Comparison of ENCODE assay signal across 30 cellular contexts in genomic region chr15:66951976-66952375, GRCh38.
DNase-seq lines count a peak whose midpoint lies in the region; ATAC-seq and TF ChIP-seq lines count a peak whose summit lies in the region.
"Had no signal": no experiment of that assay in that cellular context is flagged by ENCODE, and none has a peak within 500 bp of the region (broad histone marks: within the 10 kb centered on the region; RNA-seq: fewer than 3 reads in every experiment).

No MANE protein-coding gene starts in this region.

- H3K79me1 ChIP-seq in IMR-90 (ENCODE audit: low read depth in 1 of 2, low read length in 2 of 2): peaks cover 3 to 19% of the 10 kb centered on the region in 2 experiments; a peak in 2 of 4 replicates

- no peaks in the 10 kb centered on the region for H3K27me3 ChIP-seq in IMR-90 (ENCODE audit: control insufficient read depth, insufficient read depth, low read length)
- H3K27me3 ChIP-seq in foreskin keratinocyte: no peaks in the 10 kb centered on the region
- H3K27me3 ChIP-seq in SJCRH30: no peaks in the 10 kb centered on the region
- H3K27me3 ChIP-seq: breast epithelium, testis, uterus had no signal

- no peak overlapping the region for H2BK120ac ChIP-seq in IMR-90 (ENCODE audit: low read depth, low read length)

- H2BK5ac ChIP-seq in IMR-90 (ENCODE audit: low read depth, low read length, poor library complexity, severe bottlenecking): no peak overlapping the region

- TF ChIP-seq RAD21 in IMR-90 (IDR thresholded peaks at IDR 0.05; ENCODE audit: low read length): no peak

- no peak overlapping the region for H3K4me3 Mint-ChIP-seq in memory B cell
- H3K4me3 Mint-ChIP-seq: activated CD8-positive, alpha-beta memory T cell treated with anti-CD3 and anti-CD28 coated beads, Interleukin-2, amount 10 ng/mL, durations not matched to agents 7 days and 5 days; activated T-cell treated with anti-CD3 and anti-CD28 coated beads, Interleukin-2, amount 50 U/mL, for 72 hours; CD4-positive, CD25-positive, alpha-beta regulatory T cell had no signal

- DNase-seq in IMR-90 (peak; percentile 42), NCI-H526 treated with DMSO at 0.1 percent for 48 hours (lab: John Stamatoyannopoulos, UW) (peak; percentile 58), astrocyte of the hippocampus (ENCODE audit: low read depth, low spot score) (peak; percentile 45), memory B cell (ENCODE audit: low spot score in 2 of 2) (no peak), foreskin keratinocyte (no peak), SJCRH30 (no peak)
- DNase-seq: activated CD8-positive, alpha-beta memory T cell treated with anti-CD3 and anti-CD28 coated beads, Interleukin-2, amount 10 ng/mL, durations not matched to agents 7 days and 5 days; activated naive CD4-positive, alpha-beta T cell; activated T-cell treated with anti-CD3 and anti-CD28 coated beads, Interleukin-2, amount 50 U/mL, for 72 hours; CD4-positive, CD25-positive, alpha-beta regulatory T cell; effector CD8-positive, alpha-beta T cell; EL; left colon; mesenchymal stem cell; NCI-H1105; NCI-H2029; NCI-H345; NCI-H774; psoas muscle; SK-N-SH; stimulated activated naive CD8-positive, alpha-beta T cell treated with anti-CD3 and anti-CD28 coated beads, Interleukin-15, Interleukin-2, amounts not matched to agents 100 U/mL and 50 U/mL, for 24 hours; testis; uterus; WERI-Rb-1 had no signal

- CTCF ChIA-PET in IMR-90 (lab: Yijun Ruan, JAX): no interaction called here

- no peak overlapping the region for H4K8ac ChIP-seq in IMR-90 (ENCODE audit: low read depth in 2 of 2, low read length in 2 of 2)

- in situ Hi-C loops in IMR-90 (cut with MboI; ENCODE audit: low sequenced_read_pairs): loop anchor here (5.0 kb wide), 2 partner anchors 115 to 480 kb away; partner anchors contain the start of gene SMAD3

- no peak for TF ChIP-seq POLR2A in IMR-90 (IDR thresholded peaks at IDR 0.05; ENCODE audit: low read depth, low read length)

- H3K27ac ChIP-seq in IMR-90 (ENCODE audit: insufficient read depth, low read length) (no peak overlapping the region), foreskin keratinocyte (no peak overlapping the region), SJCRH30 (no peak overlapping the region)
- H3K27ac ChIP-seq: breast epithelium, epithelial cell of prostate, psoas muscle, RWPE1, testis, uterus, WERI-Rb-1 had no signal

- no peak for TF ChIP-seq CTCF in IMR-90 (conservative IDR thresholded peaks at IDR 0.05; ENCODE audit: low read depth, low read length)
- TF ChIP-seq CTCF in foreskin keratinocyte (conservative IDR thresholded peaks at IDR 0.05): no peak

- no peak overlapping the region for H3K4me2 ChIP-seq in IMR-90 (ENCODE audit: low read depth, low read length)
- H3K4me2 ChIP-seq: SK-N-SH had no signal

- no peak overlapping the region for H2AK9ac ChIP-seq in IMR-90 (replicated peaks; ENCODE audit: low read depth, low read length, poor library complexity)

- no peak overlapping the region for H3K9ac ChIP-seq in IMR-90 (ENCODE audit: low read depth, low read length)
- H3K9ac ChIP-seq: SK-N-SH had no signal

- H3K36me3 Mint-ChIP-seq in memory B cell: no peaks in the 10 kb centered on the region
- H3K36me3 Mint-ChIP-seq: activated CD8-positive, alpha-beta memory T cell treated with anti-CD3 and anti-CD28 coated beads, Interleukin-2, amount 10 ng/mL, durations not matched to agents 7 days and 5 days; CD4-positive, CD25-positive, alpha-beta regulatory T cell had no signal

- H3K4me1 Mint-ChIP-seq in memory B cell: peaks cover 26% of the 10 kb centered on the region

- no peak overlapping the region for H2BK20ac ChIP-seq in IMR-90 (ENCODE audit: low read depth, low read length)

- H3K27ac Mint-ChIP-seq in memory B cell: no peak overlapping the region
- H3K27ac Mint-ChIP-seq: activated CD8-positive, alpha-beta memory T cell treated with anti-CD3 and anti-CD28 coated beads, Interleukin-2, amount 10 ng/mL, durations not matched to agents 7 days and 5 days; activated T-cell treated with anti-CD3 and anti-CD28 coated beads, Interleukin-2, amount 50 U/mL, for 72 hours had no signal

- peaks cover 23% of the 10 kb centered on the region for H3K9me1 ChIP-seq in IMR-90 (ENCODE audit: insufficient read depth, low read length)

- H3K14ac ChIP-seq in IMR-90 (replicated peaks; ENCODE audit: low read depth, low read length): no peak overlapping the region

- no peak overlapping the region for H4K5ac ChIP-seq in IMR-90 (ENCODE audit: low read depth, low read length)

- no peak for ATAC-seq in IMR-90 (ENCODE audit: low read depth)
- ATAC-seq in memory B cell (ENCODE audit: low read depth): peak; percentile 43
- ATAC-seq in foreskin keratinocyte: no peak
- no peak for ATAC-seq in HG03439 (IDR thresholded peaks at IDR 0.05; ENCODE audit: unreplicated experiment)
- ATAC-seq in HG03460 (IDR thresholded peaks at IDR 0.05; ENCODE audit: unreplicated experiment): no peak
- ATAC-seq: activated CD8-positive, alpha-beta memory T cell treated with anti-CD3 and anti-CD28 coated beads, Interleukin-2, amount 10 ng/mL, durations not matched to agents 7 days and 5 days; activated T-cell treated with anti-CD3 and anti-CD28 coated beads, Interleukin-2, amount 50 U/mL, for 72 hours; HCT116; left colon; psoas muscle; stimulated activated naive CD8-positive, alpha-beta T cell treated with anti-CD3 and anti-CD28 coated beads, Interleukin-15, Interleukin-2, amounts not matched to agents 100 U/mL and 50 U/mL, for 24 hours had no signal

- H3K27me3 Mint-ChIP-seq in memory B cell: peaks cover 7% of the 10 kb centered on the region

- H3K36me3 ChIP-seq in IMR-90 (ENCODE audit: control insufficient read depth, insufficient read depth, low read length) (no peaks in the 10 kb centered on the region), SJCRH30 (no peaks in the 10 kb centered on the region)
- H3K36me3 ChIP-seq: breast epithelium, uterus, WERI-Rb-1 had no signal

- dilution Hi-C loops in IMR-90 (cut with HindIII; ENCODE audit: low sequenced_read_pairs, unreplicated experiment): no loop called here

- POLR2A ChIA-PET in IMR-90 (lab: Charles Lee; ENCODE audit: unreplicated experiment): no interaction called here

- H4K20me1 ChIP-seq in IMR-90 (ENCODE audit: insufficient read depth, low read length): no peaks in the 10 kb centered on the region

- H3K4me1 ChIP-seq in IMR-90 (ENCODE audit: control insufficient read depth, insufficient read depth, low read length): peaks cover 3% of the 10 kb centered on the region
- H3K4me1 ChIP-seq in foreskin keratinocyte: peaks cover 24% of the 10 kb centered on the region
- H3K4me1 ChIP-seq in SJCRH30: peaks cover 9% of the 10 kb centered on the region; the same call in 1 of the 2 replicates
- H3K4me1 ChIP-seq: breast epithelium, testis, uterus had no signal

- H3K4ac ChIP-seq in IMR-90 (ENCODE audit: low read depth, low read length): no peak overlapping the region

- BruUV-seq in IMR-90 (replicated peaks; lab: Mats Ljungman, UMichigan): no TSS peak

- H3K4me3 ChIP-seq in IMR-90 (ENCODE audit: insufficient read depth, low read depth, low read length) (no peak overlapping the region), SJCRH30 (no peak overlapping the region)
- H3K4me3 ChIP-seq: breast epithelium, psoas muscle, testis, uterus had no signal

- H2BK15ac ChIP-seq in IMR-90 (ENCODE audit: low read depth, low read length): no peak overlapping the region

- H3K56ac ChIP-seq in IMR-90 (ENCODE audit: extremely low read depth, insufficient read depth, low read length): no peak overlapping the region

- no peak overlapping the region for H2AK5ac ChIP-seq in IMR-90 (ENCODE audit: low read depth, low read length)

- H2AFZ ChIP-seq in IMR-90 (replicated peaks; ENCODE audit: low read length, poor library complexity): no peak overlapping the region

- H3K9me3 Mint-ChIP-seq in memory B cell: no peaks in the 10 kb centered on the region
- H3K9me3 Mint-ChIP-seq: activated T-cell treated with anti-CD3 and anti-CD28 coated beads, Interleukin-2, amount 50 U/mL, for 72 hours; CD4-positive, CD25-positive, alpha-beta regulatory T cell had no signal

- H3K18ac ChIP-seq in IMR-90 (ENCODE audit: low read depth, low read length): no peak overlapping the region

- WGBS in IMR-90 (ENCODE audit: extremely low coverage in 2 of 2, insufficient read length in 1 of 2), 2 experiments: no CpG with 5 or more reads among the region's 2 CpGs

- H4K91ac ChIP-seq in IMR-90 (ENCODE audit: insufficient read depth, low read depth, low read length): no peak overlapping the region

- H3K9me3 ChIP-seq in IMR-90 (ENCODE audit: control insufficient read depth, insufficient read depth, low read length) (no peaks in the 10 kb centered on the region), SJCRH30 (replicated peaks) (no peaks in the 10 kb centered on the region)
- H3K9me3 ChIP-seq: breast epithelium, SK-N-SH, testis, uterus had no signal

- intact Hi-C loops in IMR-90 (cut with micrococcal nuclease): no loop called here

- H3K23ac ChIP-seq in IMR-90 (ENCODE audit: low read depth, low read length): no peak overlapping the region

TF ChIP-seq in IMR-90, 13 proteins besides CTCF, POLR2A, EP300 and RAD21 (continues in another document):
- TF ChIP-seq USF2 (IDR thresholded peaks at IDR 0.05; ENCODE audit: low read depth, low read length) (no peak), MXI1 (IDR thresholded peaks at IDR 0.05; ENCODE audit: borderline replicate concordance, low read depth, low read length) (no peak), CHD1 (IDR thresholded peaks at IDR 0.05; ENCODE audit: low read depth, low read length) (no peak), RCOR1 (IDR thresholded peaks at IDR 0.05; ENCODE audit: insufficient replicate concordance, low read length) (no peak), RFX5 (IDR thresholded peaks at IDR 0.05; ENCODE audit: low read depth, low read length) (no peak), NFE2L2 (IDR thresholded peaks at IDR 0.05; ENCODE audit: low read depth, low read length) (no peak), BHLHE40 (IDR thresholded peaks at IDR 0.05; ENCODE audit: low read depth, low read length) (no peak), MAZ (IDR thresholded peaks at IDR 0.05; ENCODE audit: borderline replicate concordance, low read depth, low read length) (no peak), CEBPB (IDR thresholded peaks at IDR 0.05; ENCODE audit: low read depth, low read length) (no peak)

Comparison
In these comparisons a context has a peak if more than half of its experiments do, and no peak if none do; other contexts are left out.
1. DNase-seq: peak in IMR-90 (single experiment), NCI-H526 treated with DMSO at 0.1 percent for 48 hours (single experiment) and astrocyte of the hippocampus (single experiment); none in memory B cell (0 of 2), foreskin keratinocyte (0 of 2) and SJCRH30 (0 of 2).